Comparison of ENCODE assay signal across 11 cellular contexts in genomic region chr6:21754891-21755290, GRCh38.
A peak's percentile ranks its signal among the peaks of the same experiment; 100 is the strongest.
DNase-seq lines count a peak whose midpoint lies in the region; ATAC-seq, FAIRE-seq and TF ChIP-seq lines count a peak whose summit lies in the region.
"Had no signal": no experiment of that assay in that cellular context is flagged by ENCODE, and none has a peak within 500 bp of the region (broad histone marks: within the 10 kb centered on the region; RNA-seq: fewer than 3 reads in every experiment).

No MANE protein-coding gene starts in this region.

- dilution Hi-C loops in keratinocyte (cut with MboI; ENCODE audit: extremely low pct_ligation_motif_present, low sequenced_read_pairs) = no loop called here

- no peaks in the 10 kb centered on the region for H3K27me3 ChIP-seq in keratinocyte (ENCODE audit: control insufficient read depth, extremely low read depth, insufficient read depth, low read length)

- no peaks in the 10 kb centered on the region for H3K27me3 Mint-ChIP-seq in WTC11 (ENCODE audit: low read depth)

- H3K4me3 Mint-ChIP-seq in WTC11 = no peak overlapping the region

- H3K79me2 ChIP-seq in keratinocyte (ENCODE audit: control insufficient read depth, insufficient read depth, low read length) = no peaks in the 10 kb centered on the region

- ATAC-seq in WTC11 (no peak), HG03460 (IDR thresholded peaks at IDR 0.05; ENCODE audit: unreplicated experiment) (no peak)
- ATAC-seq: activated CD4-positive, CD25-positive, alpha-beta regulatory T cell treated with anti-CD3 and anti-CD28 coated beads, Interleukin-2, amount 50 U/mL, for 24 hours had no signal

- CTCF ChIA-PET in HEK293 (lab: Yijun Ruan, JAX) = interaction anchor here (1.3 kb wide), 2 partner anchors 13 to 194 kb away, joined by 3 to 4 read pairs; no protein-coding TSS in a partner anchor
- CTCF ChIA-PET in WTC11 (lab: Charles Lee) = no interaction called here

- H3K36me3 ChIP-seq in HEK293 (ENCODE audit: control insufficient read depth in 2 of 2, insufficient read depth in 1 of 2, low read length in 2 of 2) = no peaks in the 10 kb centered on the region
- H3K36me3 ChIP-seq in keratinocyte (ENCODE audit: control insufficient read depth in 2 of 2, extremely low read depth in 1 of 2, insufficient read depth in 2 of 2, low read length in 2 of 2) = no peaks in the 10 kb centered on the region

- H3K9ac ChIP-seq in keratinocyte (ENCODE audit: control insufficient read depth, extremely low read depth, insufficient read depth, low read length) = no peak overlapping the region

- no peaks in the 10 kb centered on the region for H4K20me1 ChIP-seq in keratinocyte (ENCODE audit: control insufficient read depth, extremely low read depth, insufficient read depth, low read length)

- H3K4me1 ChIP-seq in HEK293 (ENCODE audit: control insufficient read depth, insufficient read depth, low read length) = peaks cover 48% of the 10 kb centered on the region
- H3K4me1 ChIP-seq in keratinocyte (ENCODE audit: control insufficient read depth, extremely low read depth, insufficient read depth, low read length) = peaks cover 28% of the 10 kb centered on the region

- H3K36me3 Mint-ChIP-seq in WTC11 = peaks cover 24% of the 10 kb centered on the region

- H3K4me3 ChIP-seq in HEK293 (ENCODE audit: low read depth, low read length) (no peak overlapping the region), keratinocyte (ENCODE audit: control insufficient read depth in 2 of 3, extremely low read depth in 1 of 3, insufficient read depth in 2 of 3, low read depth in 1 of 3, low read length in 3 of 3) (peak overlapping the region in 1 of 3 experiments; percentile 21)

- H3K27ac ChIP-seq in HEK293 (ENCODE audit: extremely low read depth, low read depth, low read length) = peak overlapping the region; percentile 93; the same call in 1 of the 2 replicates
- peak overlapping the region; percentile 55 for H3K27ac ChIP-seq in keratinocyte (ENCODE audit: control insufficient read depth, insufficient read depth, low read length)

- 0 out of 2 replicates have a peak, but pooled peaks cover 4% of the 10 kb centered on the region for H3K9me3 Mint-ChIP-seq in WTC11

- TF ChIP-seq CTCF in HEK293 (tag by site-specific recombination; IDR thresholded peaks at IDR 0.05) (no peak), WTC11 (IDR thresholded peaks at IDR 0.05) (no peak), keratinocyte (optimal IDR thresholded peaks at IDR 0.05 in 1 of 3, IDR thresholded peaks at IDR 0.05 in 1 of 3, conservative IDR thresholded peaks at IDR 0.05 in 1 of 3; ENCODE audit: extremely low read depth in 1 of 3, insufficient read depth in 2 of 3, low read length in 3 of 3) (no peak)

- peak; percentile 97 for FAIRE-seq in keratinocyte (lab: Jason Lieb, UNC)

- H3K27ac Mint-ChIP-seq in WTC11 = peak overlapping the region; percentile 86

- POLR2A ChIA-PET in HEK293 (lab: Yijun Ruan, JAX) = interaction anchor here (1.0 kb wide), 1 partner anchor 14 kb away, joined by 3 read pairs; no protein-coding TSS in a partner anchor
- POLR2A ChIA-PET in WTC11 (lab: Charles Lee) = interaction anchor here (0.7 kb wide), 1 partner anchor 154 kb away, joined by 4 read pairs; no protein-coding TSS in a partner anchor

- no peaks in the 10 kb centered on the region for H3K9me3 ChIP-seq in HEK293 (ENCODE audit: control insufficient read depth, insufficient read depth, low read depth, low read length)
- H3K9me3 ChIP-seq in keratinocyte (ENCODE audit: control insufficient read depth, low read depth, low read length) = no peaks in the 10 kb centered on the region

- H3K9me1 ChIP-seq in keratinocyte (ENCODE audit: control insufficient read depth, extremely low read depth, insufficient read depth, low read length) = no peaks in the 10 kb centered on the region

- peak overlapping the region; percentile 57 for H2AFZ ChIP-seq in keratinocyte (ENCODE audit: control insufficient read depth, low read length)

- DNase-seq in 8988T = peak; percentile 26
- no peak for DNase-seq in WTC11 (ENCODE audit: low spot score)
- DNase-seq in keratinocyte (ENCODE audit: low read depth, low spot score) = peak; percentile 81
- no peak for DNase-seq in NCI-H2171 treated with DMSO at 0.1 percent for 48 hours (lab: John Stamatoyannopoulos, UW)
- DNase-seq in COR-L47 (lab: John Stamatoyannopoulos, UW) = no peak
- no peak for DNase-seq in activated naive CD4-positive, alpha-beta T cell treated with Interleukin-2 at 50 U/mL for 16 hours
- DNase-seq: GOT3; stimulated activated naive CD4-positive, alpha-beta T cell had no signal

- H3K4me1 Mint-ChIP-seq in WTC11 = peaks cover 64% of the 10 kb centered on the region

- peak overlapping the region; percentile 67 for H3K4me2 ChIP-seq in keratinocyte (ENCODE audit: control insufficient read depth, extremely low read depth, insufficient read depth, low read depth, low read length)

TF ChIP-seq in HEK293, 187 proteins besides CTCF, POLR2A, EP300 and RAD21:
- TF ChIP-seq TRIM28 (IDR thresholded peaks at IDR 0.05; ENCODE audit: borderline replicate concordance, low read length) = 0 out of 2 replicates have a peak, but pooled peaks have one; percentile 21
- no peak for TF ChIP-seq ZNF354C (tag by site-specific recombination; IDR thresholded peaks at IDR 0.05; ENCODE audit: borderline replicate concordance, low read depth)
- TF ChIP-seq KLF16 (tag by site-specific recombination; IDR thresholded peaks at IDR 0.05) = no peak
- no peak for TF ChIP-seq ZNF521 (tag by site-specific recombination; IDR thresholded peaks at IDR 0.05)

TF ChIP-seq in WTC11, 78 proteins besides CTCF, POLR2A, EP300 and RAD21 (continues in another document):
- TF ChIP-seq CDX4 (CRISPR knock-in tag; IDR thresholded peaks at IDR 0.05; ENCODE audit: borderline replicate concordance) (no peak), STAT6 (CRISPR knock-in tag; conservative IDR thresholded peaks at IDR 0.05; ENCODE audit: low read depth) (no peak), RORB (CRISPR knock-in tag; IDR thresholded peaks at IDR 0.05) (no peak), ZNF396 (CRISPR knock-in tag; IDR thresholded peaks at IDR 0.05; ENCODE audit: borderline replicate concordance) (no peak), ESRRA (CRISPR knock-in tag; IDR thresholded peaks at IDR 0.05; ENCODE audit: borderline replicate concordance) (no peak), SP1 (CRISPR knock-in tag; conservative IDR thresholded peaks at IDR 0.05) (no peak), EMX1 (CRISPR knock-in tag; IDR thresholded peaks at IDR 0.05) (no peak), AR (CRISPR knock-in tag; IDR thresholded peaks at IDR 0.05) (no peak), SMAD4 (CRISPR knock-in tag; IDR thresholded peaks at IDR 0.05) (no peak), KAT7 (CRISPR knock-in tag; IDR thresholded peaks at IDR 0.05; ENCODE audit: borderline replicate concordance) (no peak), TEAD1 (CRISPR knock-in tag; IDR thresholded peaks at IDR 0.05) (no peak), ZMAT4 (CRISPR knock-in tag; IDR thresholded peaks at IDR 0.05) (no peak), ZNF138 (CRISPR knock-in tag; conservative IDR thresholded peaks at IDR 0.05) (no peak), ELF4 (CRISPR knock-in tag; IDR thresholded peaks at IDR 0.05; ENCODE audit: low read depth) (no peak)

Comparison
In these comparisons a context has a peak if more than half of its experiments do, and no peak if none do; other contexts are left out.
1. DNase-seq: peak in 8988T (single experiment) and keratinocyte (single experiment); none in WTC11 (single experiment), NCI-H2171 treated with DMSO at 0.1 percent for 48 hours (single experiment), COR-L47 (single experiment) and activated naive CD4-positive, alpha-beta T cell treated with Interleukin-2 at 50 U/mL for 16 hours (single experiment).